9 cellular contexts compared by ENCODE assay signal in the genomic region with DNA sequence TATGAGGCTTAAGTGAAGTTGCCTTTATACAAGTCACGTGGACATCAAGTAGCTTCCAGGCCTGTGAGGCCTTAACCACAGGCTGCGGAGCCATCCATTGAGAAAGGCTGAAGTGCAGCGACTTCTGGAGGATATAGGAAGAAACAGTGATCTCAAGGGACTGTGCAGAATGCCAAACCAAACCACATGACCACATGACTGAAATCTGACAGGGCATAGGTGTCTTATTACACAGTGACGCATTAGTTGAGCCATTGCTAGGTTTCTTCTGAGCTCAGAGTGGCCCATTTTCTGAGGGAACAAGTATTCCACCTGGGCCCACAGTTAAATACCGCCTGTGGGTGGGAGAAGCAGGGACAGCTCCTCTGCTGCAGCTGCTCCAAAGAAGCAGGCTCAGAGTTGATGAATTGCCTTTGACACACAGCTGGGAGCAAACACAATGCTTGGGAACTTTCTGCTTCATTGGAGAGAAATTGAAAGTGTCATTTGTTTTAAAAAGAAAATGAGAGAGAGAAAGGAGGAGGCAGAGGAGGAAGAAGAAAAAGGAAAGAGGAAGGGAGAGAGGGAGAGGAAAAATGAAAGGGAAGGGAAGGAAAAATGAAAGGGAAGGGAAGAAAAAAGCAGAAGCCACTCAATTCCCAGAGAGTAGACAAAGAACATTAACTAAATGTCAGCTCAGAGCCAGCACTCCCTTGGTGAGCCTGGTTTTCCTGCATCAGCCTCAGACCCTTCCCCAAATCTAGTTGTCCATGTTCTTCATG.
DNase-seq lines count a peak whose midpoint lies in the region; ATAC-seq and TF ChIP-seq lines count a peak whose summit lies in the region.
"Had no signal": no experiment of that assay in that cellular context is flagged by ENCODE, and none has a peak within 500 bp of the region (broad histone marks: within the 10 kb centered on the region; RNA-seq: fewer than 3 reads in every experiment).

No MANE protein-coding gene starts in this region.

- TF ChIP-seq POLR2A in gastroesophageal sphincter (IDR thresholded peaks at IDR 0.05) = no peak

- H3K4me1 ChIP-seq in SJCRH30 = peaks cover 12% of the 10 kb centered on the region
- no peaks in the 10 kb centered on the region for H3K4me1 ChIP-seq in gastroesophageal sphincter

- H3K36me3 ChIP-seq in SJCRH30 (no peaks in the 10 kb centered on the region), gastroesophageal sphincter (no peaks in the 10 kb centered on the region)

- H3K9me3 ChIP-seq in SJCRH30 (replicated peaks) = no peaks in the 10 kb centered on the region
- no peaks in the 10 kb centered on the region for H3K9me3 ChIP-seq in gastroesophageal sphincter

- no peak overlapping the region for H3K27ac ChIP-seq in SJCRH30
- no peak overlapping the region for H3K27ac ChIP-seq in gastroesophageal sphincter
- H3K27ac ChIP-seq: 22Rv1 had no signal

- H3K27me3 ChIP-seq in SJCRH30 (no peaks in the 10 kb centered on the region), gastroesophageal sphincter (no peaks in the 10 kb centered on the region)

- no peak for TF ChIP-seq CTCF in gastroesophageal sphincter (IDR thresholded peaks at IDR 0.05)

- WGBS in gastroesophageal sphincter (ENCODE audit: low coverage in 1 of 2), 2 donors = 55% methylated on average over 4 of the region's 5 CpGs; no CpG with 5 or more reads in 1 of the 2 donors

- H3K4me3 ChIP-seq in SJCRH30 = no peak overlapping the region
- no peak overlapping the region for H3K4me3 ChIP-seq in gastroesophageal sphincter

- peak; percentile 51 for ATAC-seq in gastroesophageal sphincter

- no peak for TF ChIP-seq EP300 in gastroesophageal sphincter (IDR thresholded peaks at IDR 0.05)

- DNase-seq in DMS153 treated with DMSO at 0.1 percent for 48 hours (lab: John Stamatoyannopoulos, UW; ENCODE audit: unreplicated experiment) = peak; percentile 15
- DNase-seq in DMS153 (lab: John Stamatoyannopoulos, UW) = no peak
- DNase-seq in HK-2 (ENCODE audit: unreplicated experiment) = peak; percentile 82
- DNase-seq in SJCRH30 = peak; percentile 84 to 90
- no peak for DNase-seq in C1 segment of cervical spinal cord (lab: John Stamatoyannopoulos, UW)
- DNase-seq in GDM1 (lab: John Stamatoyannopoulos, UW) = no peak
- DNase-seq in NCI-H774 (lab: John Stamatoyannopoulos, UW) = no peak

Comparison
In these comparisons a context has a peak if more than half of its experiments do, and no peak if none do; other contexts are left out.
1. DNase-seq: peak in DMS153 treated with DMSO at 0.1 percent for 48 hours (single experiment), HK-2 (single experiment) and SJCRH30 (2 of 2); none in DMS153 (single experiment), C1 segment of cervical spinal cord (0 of 14), GDM1 (single experiment) and NCI-H774 (single experiment).